8 cellular contexts compared by ENCODE assay signal in the genomic region with DNA sequence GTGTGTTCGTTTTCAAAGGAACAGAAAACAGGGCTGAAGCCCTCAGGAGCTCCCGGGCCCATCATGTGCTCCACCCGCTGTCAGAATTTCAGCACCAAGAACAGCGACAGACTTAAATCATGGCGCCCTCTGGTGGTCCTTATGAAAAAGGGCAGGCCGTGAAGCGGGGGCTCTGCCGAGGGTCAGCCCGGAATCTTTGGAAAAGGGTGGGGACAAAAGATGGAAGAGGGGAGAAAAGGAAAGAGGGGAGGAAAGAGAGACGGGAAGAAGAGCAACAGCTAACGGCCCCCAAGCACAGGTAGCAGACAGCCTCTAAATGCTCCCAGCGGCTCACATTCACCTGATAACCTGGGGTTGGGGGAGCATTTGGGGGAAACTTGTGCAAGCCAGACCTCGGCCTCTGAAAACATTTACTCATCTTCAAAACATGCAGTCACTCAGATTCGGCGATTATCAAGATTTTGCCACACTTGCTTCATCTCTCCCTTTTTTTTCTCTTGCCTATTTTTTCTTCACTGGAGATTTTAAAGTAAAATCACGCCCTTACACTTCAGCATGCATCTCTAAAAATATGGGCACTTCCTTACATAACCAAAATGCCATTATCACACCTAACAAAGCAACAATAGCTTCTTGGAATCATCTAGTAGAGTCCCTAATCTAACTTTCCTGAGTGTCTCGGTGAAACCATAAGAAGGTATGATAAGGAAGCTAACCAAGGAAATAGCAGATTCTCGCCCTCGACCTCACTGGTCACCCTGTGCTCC. TPM values are rescaled to one million over a fixed set of nuclear protein-coding genes. Genes with fewer than 3 reads are reported as not detected.
DNase-seq lines count a peak whose midpoint lies in the region; TF ChIP-seq lines count a peak whose summit lies in the region.

No MANE protein-coding gene starts in this region.

- TF ChIP-seq CTCF in Caco-2 (IDR thresholded peaks at IDR 0.05; ENCODE audit: insufficient read depth in 1 of 2, low read depth in 1 of 2, low read length in 1 of 2, severe bottlenecking in 1 of 2, unreplicated experiment in 1 of 2) (peak; percentile 86 to 94), HFF-Myc (IDR thresholded peaks at IDR 0.05; ENCODE audit: low read depth, low read length, missing control alignments) (peak; percentile 87), esophagus muscularis mucosa (IDR thresholded peaks at IDR 0.05) (peak; percentile 65 to 84 (median 69)), nephron progenitor cell (IDR thresholded peaks at IDR 0.05) (peak; percentile 89), thyroid gland (IDR thresholded peaks at IDR 0.05) (peak; percentile 29 to 85 (median 62))

- no peak overlapping the region for H3K4me3 ChIP-seq in Caco-2 (ENCODE audit: low read depth, low read length)
- no peak overlapping the region for H3K4me3 ChIP-seq in HFF-Myc (replicated peaks; ENCODE audit: low read depth, low read length)
- H3K4me3 ChIP-seq in esophagus muscularis mucosa: no peak overlapping the region
- no peak overlapping the region for H3K4me3 ChIP-seq in thyroid gland (replicated peaks in 1 of 3)

- intact Hi-C loops in Caco-2 (cut with micrococcal nuclease; ENCODE audit: unreplicated experiment): loop anchor here (1.0 kb wide), 1 partner anchor 297 kb away; no protein-coding TSS in a partner anchor
- intact Hi-C loops in esophagus muscularis mucosa (cut with DNase I): loop anchor here (10.0 kb wide), 1 partner anchor 212 kb away; no protein-coding TSS in a partner anchor
- intact Hi-C loops in thyroid gland (cut with DNase I): no loop called here

- no TSS peak for BruUV-seq in Caco-2 (replicated peaks; lab: Mats Ljungman, UMichigan)

- H3K36me3 Mint-ChIP-seq in Caco-2 (ENCODE audit: insufficient read depth, unreplicated experiment): no peaks in the 10 kb centered on the region
- no peaks in the 10 kb centered on the region for H3K36me3 Mint-ChIP-seq in nephron progenitor cell (ENCODE audit: low read depth)

- H3K4me3 Mint-ChIP-seq in Caco-2 (ENCODE audit: unreplicated experiment) (no peak overlapping the region), nephron progenitor cell (no peak overlapping the region)

- no peaks in the 10 kb centered on the region for H3K4me1 ChIP-seq in Caco-2
- H3K4me1 ChIP-seq in esophagus muscularis mucosa: no peaks in the 10 kb centered on the region
- no peaks in the 10 kb centered on the region for H3K4me1 ChIP-seq in thyroid gland

- WGBS in esophagus muscularis mucosa: 30% methylated on average over 19 of the region's 19 CpGs
- WGBS in thyroid gland, 2 donors: 25 to 26% methylated on average over 19 of the region's 19 CpGs

- H3K27me3 ChIP-seq in Caco-2 (replicated peaks; ENCODE audit: control insufficient read depth, insufficient read depth, low read length): no peaks in the 10 kb centered on the region
- peaks cover 0 to 88% (median 0%) of the 10 kb centered on the region in 4 donors for H3K27me3 ChIP-seq in esophagus muscularis mucosa
- H3K27me3 ChIP-seq in thyroid gland: no peaks in the 10 kb centered on the region

- H3K4me1 Mint-ChIP-seq in Caco-2 (ENCODE audit: low read depth, unreplicated experiment) (no peaks in the 10 kb centered on the region), nephron progenitor cell (no peaks in the 10 kb centered on the region)

- H3K36me3 ChIP-seq in Caco-2 (ENCODE audit: control insufficient read depth, insufficient read depth, low read length): no peaks in the 10 kb centered on the region
- no peaks in the 10 kb centered on the region for H3K36me3 ChIP-seq in esophagus muscularis mucosa
- H3K36me3 ChIP-seq in thyroid gland: no peaks in the 10 kb centered on the region

- H3K9me3 ChIP-seq in Caco-2: peaks cover 3% of the 10 kb centered on the region; the same call in 1 of the 2 replicates
- peaks cover 0 to 11% (median 8%) of the 10 kb centered on the region in 4 donors for H3K9me3 ChIP-seq in esophagus muscularis mucosa
- H3K9me3 ChIP-seq in thyroid gland: no peaks in the 10 kb centered on the region

- H3K9me3 Mint-ChIP-seq in Caco-2 (ENCODE audit: unreplicated experiment): peaks cover under 1% of the 10 kb centered on the region
- H3K9me3 Mint-ChIP-seq in nephron progenitor cell: peaks cover 6% of the 10 kb centered on the region

- TF ChIP-seq POLR2A in esophagus muscularis mucosa (IDR thresholded peaks at IDR 0.05; ENCODE audit: low read depth) (no peak), thyroid gland (IDR thresholded peaks at IDR 0.05) (no peak)

- CTCF ChIA-PET in Caco-2 (lab: Charles Lee): interaction anchor here (0.6 to 0.8 kb wide), 4 partner anchors 28 to 296 kb away, joined by 3 to 6 read pairs (median 3); a partner anchor contains a TSS

- H3K27me3 Mint-ChIP-seq in Caco-2 (ENCODE audit: insufficient read depth, unreplicated experiment): peaks cover 22% of the 10 kb centered on the region
- peaks cover 84% of the 10 kb centered on the region for H3K27me3 Mint-ChIP-seq in nephron progenitor cell (ENCODE audit: low read depth, poor library complexity)

- no peak for TF ChIP-seq EP300 in esophagus muscularis mucosa (IDR thresholded peaks at IDR 0.05)

- H3K27ac Mint-ChIP-seq in Caco-2 (ENCODE audit: unreplicated experiment) (no peak overlapping the region), nephron progenitor cell (no peak overlapping the region)

- H3K27ac ChIP-seq in esophagus muscularis mucosa (replicated peaks in 1 of 4) (no peak overlapping the region), thyroid gland (no peak overlapping the region)

- POLR2A ChIA-PET in Caco-2 (lab: Charles Lee): no interaction called here

- DNase-seq in Caco-2: peak in 1 of 2 experiments; percentile 52
- peak; percentile 29 for DNase-seq in HFF-Myc (ENCODE audit: extremely low read depth, low read depth)
- peak; percentile 78 for DNase-seq in NCI-H82 (lab: John Stamatoyannopoulos, UW)
- DNase-seq in activated T-cell treated with anti-CD3 and anti-CD28 coated beads for 1 hour (ENCODE audit: low read depth): peak; percentile 31
- no peak for DNase-seq in esophagus muscularis mucosa (ENCODE audit: extremely low spot score)
- DNase-seq in nephron progenitor cell: peak; percentile 72
- peak; percentile 40 to 42 for DNase-seq in thyroid gland
- DNase-seq in occipital lobe (lab: John Stamatoyannopoulos, UW): no peak

RNA-seq across cellular contexts. Expression of a gene that starts 28.1 kb away (rescaled TPM):
- total RNA-seq in Caco-2 (2022): 17.3 and 20.5 TPM in 2 replicates
- total RNA-seq in esophagus muscularis mucosa: 10 to 100 TPM; 31.9 to 42.0 (median 33.0) TPM
- total RNA-seq in thyroid gland: 10 to 100 TPM; 32.7 to 95.3 (median 80.2) TPM
- total RNA-seq in occipital lobe: 6.9 TPM

Comparison
In these comparisons a context has a peak if more than half of its experiments do, and no peak if none do; other contexts are left out.
1. DNase-seq: peak in HFF-Myc (single experiment), NCI-H82 (single experiment), activated T-cell treated with anti-CD3 and anti-CD28 coated beads for 1 hour (single experiment), nephron progenitor cell (single experiment) and thyroid gland (2 of 2); none in esophagus muscularis mucosa (single experiment) and occipital lobe (single experiment).
2. Peak in every context shown above with its lines, with median percentiles within 50 percentile points of each other: CTCF ChIP-seq.